Comparison of ENCODE assay signal across 25 cellular contexts in the genomic region with DNA sequence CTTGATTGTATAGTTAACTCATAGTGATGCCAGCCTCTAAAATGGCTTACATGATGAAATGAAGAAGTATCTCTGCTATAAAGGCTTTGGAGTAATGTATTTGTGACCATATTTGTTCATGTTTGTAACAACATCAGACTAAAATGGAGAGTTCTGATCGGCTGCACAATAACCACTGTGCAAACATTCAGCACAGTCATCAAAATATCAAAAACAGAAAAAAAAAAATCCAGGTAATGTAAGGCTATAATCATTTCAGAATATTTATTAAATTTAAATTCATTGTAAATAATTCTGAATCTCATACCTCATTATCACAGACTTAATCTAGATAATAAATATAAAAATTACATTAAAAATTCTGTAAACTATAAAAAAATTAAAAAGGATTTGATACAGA.
A peak's percentile ranks its signal among the peaks of the same experiment; 100 is the strongest.
DNase-seq lines count a peak whose midpoint lies in the region; ATAC-seq, FAIRE-seq and TF ChIP-seq lines count a peak whose summit lies in the region.
"Had no signal": no experiment of that assay in that cellular context is flagged by ENCODE, and none has a peak within 500 bp of the region (broad histone marks: within the 10 kb centered on the region; RNA-seq: fewer than 3 reads in every experiment).

No MANE protein-coding gene starts in this region.

- H3K27ac Mint-ChIP-seq in naive thymus-derived CD8-positive, alpha-beta T cell, result no peak overlapping the region
- H3K27ac Mint-ChIP-seq: CD14-positive monocyte; CD4-positive, alpha-beta memory T cell; CD4-positive, CD25-positive, alpha-beta regulatory T cell; CD8-positive, alpha-beta memory T cell had no signal

- H3K4me2 ChIP-seq in HepG2 (ENCODE audit: low read depth, low read length) (no peak overlapping the region), K562 (ENCODE audit: insufficient read depth, low read length) (no peak overlapping the region)
- H3K4me2 ChIP-seq: BLaER1 had no signal

- H3K9me3 ChIP-seq in HepG2 (ENCODE audit: low read length) (peaks cover 94% of the 10 kb centered on the region), right lobe of liver (no peaks in the 10 kb centered on the region), K562 (replicated peaks; ENCODE audit: control insufficient read depth, insufficient read depth, low read depth, low read length) (no peaks in the 10 kb centered on the region), small intestine (ENCODE audit: control insufficient read depth, low read depth) (peaks cover 2% of the 10 kb centered on the region)
- H3K9me3 ChIP-seq: BE2C, BLaER1 had no signal

- H3K4me3 ChIP-seq in HepG2 (replicated peaks in 1 of 3; ENCODE audit: insufficient read depth in 1 of 3, low read depth in 2 of 3, low read length in 3 of 3) (no peak overlapping the region), right lobe of liver (no peak overlapping the region), K562 (no peak overlapping the region), small intestine (ENCODE audit: low read depth in 1 of 2, low read length in 2 of 2) (no peak overlapping the region)
- H3K4me3 ChIP-seq: BLaER1 had no signal

- peaks cover 0 to 13% (median 0%) of the 10 kb centered on the region in 9 donors for H3K9me3 Mint-ChIP-seq in naive thymus-derived CD8-positive, alpha-beta T cell

- POLR2A ChIA-PET in HepG2 (lab: Yijun Ruan, JAX), result no interaction called here
- POLR2A ChIA-PET in K562 (lab: Yijun Ruan, JAX), result no interaction called here
- POLR2A ChIA-PET in naive thymus-derived CD8-positive, alpha-beta T cell (lab: Charles Lee), result no interaction called here

- no peak for TF ChIP-seq RAD21 in HepG2 (CRISPR knock-in tag; IDR thresholded peaks at IDR 0.05)
- TF ChIP-seq RAD21 in K562 (CRISPR knock-in tag; conservative IDR thresholded peaks at IDR 0.05 in 1 of 2, IDR thresholded peaks at IDR 0.05 in 1 of 2), result no peak

- H3K36me3 Mint-ChIP-seq in naive thymus-derived CD8-positive, alpha-beta T cell, result peaks cover 16 to 54% (median 45%) of the 10 kb centered on the region in 3 donors
- H3K36me3 Mint-ChIP-seq: CD4-positive, alpha-beta memory T cell had no signal

- H3K79me2 ChIP-seq in HepG2 (ENCODE audit: insufficient read depth, low read length), result no peaks in the 10 kb centered on the region
- H3K79me2 ChIP-seq in K562 (ENCODE audit: control insufficient read depth, insufficient read depth, low read length), result no peaks in the 10 kb centered on the region

- no peaks in the 10 kb centered on the region for H3K36me3 ChIP-seq in HepG2 (replicated peaks in 1 of 2; ENCODE audit: control insufficient read depth in 1 of 2, insufficient read depth in 2 of 2, low read length in 2 of 2)
- H3K36me3 ChIP-seq in right lobe of liver, result no peaks in the 10 kb centered on the region
- H3K36me3 ChIP-seq in K562 (ENCODE audit: control insufficient read depth, insufficient read depth, low read length), result no peaks in the 10 kb centered on the region
- H3K36me3 ChIP-seq in small intestine (ENCODE audit: control insufficient read depth in 2 of 2, insufficient read depth in 2 of 2, low read length in 2 of 2), result no peaks in the 10 kb centered on the region
- H3K36me3 ChIP-seq: BE2C, BLaER1 had no signal

- no peak overlapping the region for H3K4me3 Mint-ChIP-seq in naive thymus-derived CD8-positive, alpha-beta T cell
- H3K4me3 Mint-ChIP-seq: CD14-positive monocyte; CD4-positive, alpha-beta memory T cell; CD4-positive, CD25-positive, alpha-beta regulatory T cell; CD8-positive, alpha-beta memory T cell had no signal

- H3K9ac ChIP-seq in HepG2 (ENCODE audit: insufficient read depth, low read depth, low read length) (no peak overlapping the region), K562 (ENCODE audit: insufficient read depth in 1 of 2, low read depth in 2 of 2, low read length in 2 of 2) (no peak overlapping the region)
- H3K9ac ChIP-seq: BLaER1 had no signal

- intact Hi-C loops in HepG2 (cut with micrococcal nuclease; ENCODE audit: unreplicated experiment) (no loop called here), right lobe of liver (cut with DNase I) (no loop called here), K562 (cut with micrococcal nuclease) (no loop called here)

- in situ Hi-C loops in HepG2 (cut with HindIII; ENCODE audit: extremely low pct_ligation_motif_present, low pct_unique_long_range_greater_than_20kb) (no loop called here), K562 (cut with MboI) (no loop called here)

- 0% methylated on average over 1 of the region's 1 CpG for WGBS in HepG2 (ENCODE audit: low lambda C conversion rate)
- 40% methylated on average over 1 of the region's 1 CpG for WGBS in right lobe of liver (ENCODE audit: insufficient coverage, low coverage, low lambda C conversion rate, missing lambda C conversion rate)
- 0% methylated on average over 1 of the region's 1 CpG for WGBS in K562 (ENCODE audit: insufficient coverage, low coverage, missing lambda C conversion rate)
- 71 to 82% (median 79%) methylated on average over 1 of the region's 1 CpG for WGBS in small intestine, 3 donors

- TF ChIP-seq POLR2A in HepG2 (IDR thresholded peaks at IDR 0.05; ENCODE audit: insufficient read depth in 1 of 2, low read depth in 2 of 2, low read length in 2 of 2), result no peak
- no peak for TF ChIP-seq POLR2A in right lobe of liver (IDR thresholded peaks at IDR 0.05)
- TF ChIP-seq POLR2A in K562 (conservative IDR thresholded peaks at IDR 0.05), result no peak

- no peaks in the 10 kb centered on the region for H3K27me3 Mint-ChIP-seq in naive thymus-derived CD8-positive, alpha-beta T cell
- H3K27me3 Mint-ChIP-seq: CD4-positive, alpha-beta memory T cell; CD4-positive, CD25-positive, alpha-beta regulatory T cell; CD8-positive, alpha-beta memory T cell had no signal

- FAIRE-seq in HepG2 (lab: Jason Lieb, UNC) (no peak), K562 (lab: Jason Lieb, UNC) (no peak), small intestine (lab: Jason Lieb, UNC) (peak; percentile 15)
- FAIRE-seq: GM12891, GM19239 had no signal

- H3K4me1 ChIP-seq in HepG2 (ENCODE audit: insufficient read depth, low read length) (no peaks in the 10 kb centered on the region), right lobe of liver (no peaks in the 10 kb centered on the region), K562 (replicated peaks in 1 of 2; ENCODE audit: control insufficient read depth in 2 of 2, insufficient read depth in 2 of 2, low read length in 2 of 2) (no peaks in the 10 kb centered on the region), small intestine (ENCODE audit: control insufficient read depth in 2 of 2, insufficient read depth in 1 of 2, low read depth in 1 of 2, low read length in 1 of 2) (no peaks in the 10 kb centered on the region)
- H3K4me1 ChIP-seq: BE2C, BLaER1 had no signal

- peaks cover 0 to 2% (median under 1%) of the 10 kb centered on the region in 4 donors for H3K4me1 Mint-ChIP-seq in naive thymus-derived CD8-positive, alpha-beta T cell
- H3K4me1 Mint-ChIP-seq: CD14-positive monocyte; CD4-positive, alpha-beta memory T cell; CD4-positive, CD25-positive, alpha-beta regulatory T cell; CD8-positive, alpha-beta memory T cell had no signal

- ATAC-seq in HepG2, result no peak
- ATAC-seq in right lobe of liver, result no peak
- ATAC-seq in K562, result no peak
- no peak for ATAC-seq in naive thymus-derived CD8-positive, alpha-beta T cell

- CTCF ChIA-PET in HepG2 (lab: Yijun Ruan, JAX; ENCODE audit: low intra/inter-chr PET ratio, low total read pairs) (no interaction called here), K562 (lab: Yijun Ruan, JAX; ENCODE audit: low intra/inter-chr PET ratio) (no interaction called here)

- H4K20me1 ChIP-seq in HepG2 (ENCODE audit: insufficient read depth, low read length), result no peaks in the 10 kb centered on the region
- no peaks in the 10 kb centered on the region for H4K20me1 ChIP-seq in K562 (replicated peaks; ENCODE audit: control insufficient read depth, insufficient read depth, low read length)
- H4K20me1 ChIP-seq: BLaER1 had no signal

- TF ChIP-seq EP300 in HepG2 (IDR thresholded peaks at IDR 0.05; ENCODE audit: low read depth in 2 of 2, low read length in 2 of 2), result no peak
- no peak for TF ChIP-seq EP300 in HepG2 (CRISPR knock-in tag; IDR thresholded peaks at IDR 0.05; ENCODE audit: borderline replicate concordance)
- TF ChIP-seq EP300 in K562 (IDR thresholded peaks at IDR 0.05; ENCODE audit: low read length), result no peak

- DNase-seq in HepG2 (ENCODE audit: low spot score) (no peak), right lobe of liver (no peak), K562 (ENCODE audit: extremely low read depth in 1 of 4, low spot score in 3 of 4) (no peak), small intestine (no peak), GM03348 (ENCODE audit: low spot score) (no peak)
- no peak for DNase-seq in naive thymus-derived CD8-positive, alpha-beta T cell
- DNase-seq: ACHN; BE2C; C1 segment of cervical spinal cord; CD4-positive, alpha-beta memory T cell; CD4-positive, CD25-positive, alpha-beta regulatory T cell; CD8-positive, alpha-beta memory T cell; COR-L47; DMS 273 treated with DMSO at 0.1 percent for 48 hours; DMS153; DMS53; DMS79; DND-41; EL; GDM1 had no signal

- H3K27ac ChIP-seq in HepG2 (ENCODE audit: extremely low read length, insufficient read depth, low read length) (no peak overlapping the region), right lobe of liver (no peak overlapping the region), K562 (ENCODE audit: extremely low read depth, low read depth, low read length) (no peak overlapping the region), small intestine (ENCODE audit: low read depth in 1 of 2, low read length in 1 of 2) (no peak overlapping the region)
- H3K27ac ChIP-seq: 22Rv1, BLaER1 had no signal

- H3K9me1 ChIP-seq in K562 (ENCODE audit: control insufficient read depth, insufficient read depth, low read length), result no peaks in the 10 kb centered on the region

- TF ChIP-seq CTCF in HepG2 (CRISPR knock-in tag; IDR thresholded peaks at IDR 0.05), result no peak
- TF ChIP-seq CTCF in right lobe of liver (IDR thresholded peaks at IDR 0.05), result no peak
- TF ChIP-seq CTCF in K562 (IDR thresholded peaks at IDR 0.05 in 2 of 3, conservative IDR thresholded peaks at IDR 0.05 in 1 of 3; ENCODE audit: insufficient read depth in 2 of 3, low read depth in 1 of 3, low read length in 3 of 3), result no peak

- H2AFZ ChIP-seq in HepG2 (ENCODE audit: low read length) (no peak overlapping the region), K562 (ENCODE audit: low read depth, low read length) (no peak overlapping the region)

- no TSS peak for BruUV-seq in HepG2 (replicated peaks; lab: Mats Ljungman, UMichigan)
- no TSS peak for BruUV-seq in K562 (replicated peaks; lab: Mats Ljungman, UMichigan)

- H3K27me3 ChIP-seq in HepG2 (ENCODE audit: control insufficient read depth in 1 of 2, insufficient read depth in 2 of 2, low read length in 2 of 2), result no peaks in the 10 kb centered on the region
- no peaks in the 10 kb centered on the region for H3K27me3 ChIP-seq in right lobe of liver
- H3K27me3 ChIP-seq in K562 (ENCODE audit: control insufficient read depth in 2 of 2, insufficient read depth in 2 of 2, low read length in 2 of 2), result no peaks in the 10 kb centered on the region
- no peaks in the 10 kb centered on the region for H3K27me3 ChIP-seq in small intestine (ENCODE audit: control insufficient read depth in 2 of 2, insufficient read depth in 2 of 2, low read length in 2 of 2)
- H3K27me3 ChIP-seq: BE2C, BLaER1 had no signal

TF ChIP-seq in HepG2, 621 proteins besides CTCF, POLR2A, EP300 and RAD21 (continues in another document):
- peak; percentile 55; the same call in 1 of the 2 replicates for TF ChIP-seq MAFF (IDR thresholded peaks at IDR 0.05; ENCODE audit: low read depth, low read length)
